In genomic region chr5:140131967-140132409, GRCh38 we compare ENCODE assay signal across 8 cellular contexts.
A peak's percentile ranks its signal among the peaks of the same experiment; 100 is the strongest.
DNase-seq lines count a peak whose midpoint lies in the region; ATAC-seq, FAIRE-seq and TF ChIP-seq lines count a peak whose summit lies in the region.

No MANE protein-coding gene starts in this region.

- no peak overlapping the region for H3K4me3 ChIP-seq in fibroblast of pulmonary artery (replicated peaks; ENCODE audit: low read depth, low read length)

- no peak for FAIRE-seq in urothelium cell line (lab: Jason Lieb, UNC)

- POLR2A ChIA-PET in GM10248 (lab: Yijun Ruan, JAX), result no interaction called here

- no peak for TF ChIP-seq CTCF in fibroblast of pulmonary artery (IDR thresholded peaks at IDR 0.05; ENCODE audit: low read length, missing control alignments)
- no peak for TF ChIP-seq CTCF in GM10248 (IDR thresholded peaks at IDR 0.05; ENCODE audit: control extremely low read depth, extremely low read depth, low read depth, missing control alignments)

- CTCF ChIA-PET in GM10248 (lab: Yijun Ruan, JAX), result interaction anchor here (0.7 to 6.5 kb wide), 11 partner anchors 8 to 357 kb away, joined by 3 to 114 read pairs (median 4); no protein-coding TSS in a partner anchor

- peak; percentile 43 for DNase-seq in stimulated activated CD4-positive, alpha-beta T cell treated with anti-CD3 and anti-CD28 coated beads, Interleukin-15, amount 100 ng/mL, for 24 hours
- DNase-seq in stimulated activated CD4-positive, alpha-beta T cell treated with anti-CD3 and anti-CD28 coated beads, Interleukin-4, amount 100 ng/mL, for 1 hour, result no peak
- DNase-seq in SIG-M5 (lab: John Stamatoyannopoulos, UW) (peak; percentile 47), fibroblast of pulmonary artery (ENCODE audit: low read depth) (peak; percentile 86), urothelium cell line (ENCODE audit: low spot score) (peak; percentile 71), GM10248 (ENCODE audit: extremely low spot score) (no peak)

- ATAC-seq in GM18873 (IDR thresholded peaks at IDR 0.05; ENCODE audit: low FRiP score, unreplicated experiment) (no peak), HG03039 (IDR thresholded peaks at IDR 0.05; ENCODE audit: unreplicated experiment) (no peak)

Comparison
In these comparisons a context has a peak if more than half of its experiments do, and no peak if none do; other contexts are left out.
1. DNase-seq: peak in stimulated activated CD4-positive, alpha-beta T cell treated with anti-CD3 and anti-CD28 coated beads, Interleukin-15, amount 100 ng/mL, for 24 hours (single experiment), SIG-M5 (single experiment), fibroblast of pulmonary artery (single experiment) and urothelium cell line (single experiment); none in stimulated activated CD4-positive, alpha-beta T cell treated with anti-CD3 and anti-CD28 coated beads, Interleukin-4, amount 100 ng/mL, for 1 hour (single experiment) and GM10248 (single experiment).